Comparison of ENCODE assay signal across 8 cellular contexts in the genomic region with DNA sequence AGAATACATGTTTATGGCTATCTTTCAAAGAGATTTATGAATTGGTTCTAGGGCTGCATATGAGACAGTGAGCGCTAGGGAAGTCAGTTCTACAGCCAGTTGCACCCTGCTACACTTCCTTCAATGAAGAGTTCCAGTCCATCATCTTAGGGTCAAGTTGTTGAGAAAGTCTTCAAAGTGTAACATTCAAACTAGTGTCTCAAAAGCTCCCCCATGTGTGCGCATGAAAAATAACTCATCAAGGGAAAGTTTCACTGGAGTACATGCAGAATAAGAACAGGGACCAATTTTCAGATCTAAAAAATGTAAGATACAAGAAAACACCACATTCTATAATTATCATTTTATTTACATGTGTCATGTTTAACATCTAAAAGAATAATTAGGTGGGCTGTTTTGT.
DNase-seq lines count a peak whose midpoint lies in the region; ATAC-seq and FAIRE-seq lines count a peak whose summit lies in the region.

No MANE protein-coding gene starts in this region.

- ATAC-seq in HG03460 (IDR thresholded peaks at IDR 0.05; ENCODE audit: unreplicated experiment), result no peak
- no peak for ATAC-seq in HG03442 (IDR thresholded peaks at IDR 0.05; ENCODE audit: unreplicated experiment)
- no peak for ATAC-seq in GM21526 (IDR thresholded peaks at IDR 0.05; ENCODE audit: low FRiP score, unreplicated experiment)

- FAIRE-seq in TTC549 (lab: Jason Lieb, UNC), result peak; percentile 82

- DNase-seq in GM03348 (ENCODE audit: low spot score) (peak; percentile 29), HPDE6-E6E7 (ENCODE audit: extremely low spot score) (peak; percentile 6), left kidney (ENCODE audit: low read depth, low spot score) (peak; percentile 69), NCI-H2227 treated with DMSO at 0.1 percent for 48 hours (lab: John Stamatoyannopoulos, UW) (no peak)
